Comparison of ENCODE assay signal across 8 cellular contexts in the genomic region with DNA sequence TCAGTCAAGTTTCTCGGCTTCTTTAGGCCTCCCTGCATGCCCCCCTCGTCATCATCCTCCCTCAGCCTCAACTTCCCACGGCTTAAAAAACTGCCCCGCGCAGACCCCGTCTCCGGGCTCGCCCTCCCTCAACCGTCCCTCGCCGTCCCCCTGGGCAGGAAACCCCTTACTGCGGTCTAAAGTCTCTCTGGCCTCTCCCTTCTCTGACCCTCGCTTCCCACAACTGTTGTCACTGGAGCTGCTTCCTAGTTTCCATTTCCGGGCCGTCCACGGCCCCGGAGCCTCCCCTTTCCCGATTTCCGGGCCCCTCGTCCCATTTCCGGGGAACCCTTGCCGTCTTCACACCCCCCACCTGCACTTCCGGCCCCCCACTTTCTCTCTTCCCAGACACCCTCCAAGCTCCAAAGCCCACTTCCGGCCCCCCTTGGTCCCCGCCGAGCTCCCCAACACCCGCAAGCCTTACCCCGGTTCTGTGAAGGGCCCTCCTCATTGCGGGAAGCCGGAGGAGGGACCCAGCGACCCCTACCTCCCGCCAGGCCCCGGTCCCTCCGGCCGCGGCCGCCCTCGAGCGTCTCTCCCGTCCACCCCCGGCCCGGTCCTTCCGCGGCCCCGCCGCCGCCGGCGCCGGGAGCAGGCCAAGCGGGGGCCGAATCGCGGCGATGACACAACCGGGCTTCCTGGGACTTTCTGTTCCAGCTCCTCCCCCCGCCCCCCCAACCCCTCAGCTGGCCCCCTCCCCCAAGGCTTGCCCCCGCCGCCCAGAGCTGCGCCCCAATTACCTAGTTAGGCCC. TPM values are rescaled to one million over a fixed set of nuclear protein-coding genes. Genes with fewer than 3 reads are reported as not detected.
DNase-seq lines count a peak whose midpoint lies in the region; ATAC-seq, FAIRE-seq and TF ChIP-seq lines count a peak whose summit lies in the region.

No MANE protein-coding gene starts in this region.

- H4K20me1 ChIP-seq in DND-41 (ENCODE audit: insufficient read depth, low read length): peaks cover 16% of the 10 kb centered on the region; the same call in 1 of the 2 replicates

- H3K4me2 ChIP-seq in DND-41 (ENCODE audit: insufficient read depth, low read length): peak overlapping the region; percentile 92

- H2AFZ ChIP-seq in DND-41 (ENCODE audit: low read depth, low read length): peak overlapping the region; percentile 89

- ATAC-seq in DND-41 (ENCODE audit: insufficient read depth, low read depth) (peak; percentile 29), GM21529 (IDR thresholded peaks at IDR 0.05; ENCODE audit: unreplicated experiment) (peak; percentile 27), SK-N-SH treated with all-trans-retinoic acid at 6 μM for 48 hours (peak; percentile 49)

- H3K4me3 Mint-ChIP-seq in progenitor cell of endocrine pancreas (ENCODE audit: low read depth): peak overlapping the region; percentile 99

- H3K27me3 ChIP-seq in DND-41 (ENCODE audit: insufficient read depth, low read length, poor library complexity) (no peaks in the 10 kb centered on the region), left ventricle myocardium inferior (ENCODE audit: low read depth) (no peaks in the 10 kb centered on the region)

- H3K36me3 Mint-ChIP-seq in progenitor cell of endocrine pancreas (ENCODE audit: insufficient read depth): peaks cover 9% of the 10 kb centered on the region

- TF ChIP-seq CTCF in DND-41 (IDR thresholded peaks at IDR 0.05; ENCODE audit: borderline replicate concordance, extremely low read depth, low read length, poor library complexity, severe bottlenecking) (no peak), left ventricle myocardium inferior (IDR thresholded peaks at IDR 0.05; ENCODE audit: borderline replicate concordance) (no peak), progenitor cell of endocrine pancreas (IDR thresholded peaks at IDR 0.05; ENCODE audit: unreplicated experiment) (no peak)

- H3K36me3 ChIP-seq in DND-41 (ENCODE audit: insufficient read depth, low read length): peaks cover 12% of the 10 kb centered on the region
- no peaks in the 10 kb centered on the region for H3K36me3 ChIP-seq in left ventricle myocardium inferior

- H3K9me3 Mint-ChIP-seq in progenitor cell of endocrine pancreas (ENCODE audit: low read depth): no peaks in the 10 kb centered on the region

- H3K4me3 ChIP-seq in DND-41 (ENCODE audit: low read depth in 1 of 2, low read length in 2 of 2) (peak overlapping the region; percentile 72 to 85), left ventricle myocardium inferior (peak overlapping the region; percentile 83)

- H3K27ac ChIP-seq in DND-41 (ENCODE audit: low read length) (peak overlapping the region; percentile 93), adipose tissue (ENCODE audit: low read depth, low read length) (peak overlapping the region; percentile 98), left ventricle myocardium inferior (replicated peaks) (peak overlapping the region; percentile 99)

- H3K4me1 Mint-ChIP-seq in progenitor cell of endocrine pancreas (ENCODE audit: low read depth): peaks cover 14% of the 10 kb centered on the region

- peak overlapping the region; percentile 92 for H3K9ac ChIP-seq in DND-41 (ENCODE audit: low read depth, low read length)

- DNase-seq in DND-41 (peak; percentile 75), HuH-7.5 (ENCODE audit: low spot score) (peak; percentile 58), left ventricle myocardium inferior (peak; percentile 70), progenitor cell of endocrine pancreas (ENCODE audit: low spot score, unreplicated experiment) (no peak), urothelium cell line (ENCODE audit: low spot score) (peak; percentile 63)

- WGBS in adipose tissue, 3 donors: 0 to 1% (median 1%) methylated on average over 56 to 60 of the region's 60 CpGs

- H3K27me3 Mint-ChIP-seq in progenitor cell of endocrine pancreas: no peaks in the 10 kb centered on the region

- H3K4me1 ChIP-seq in DND-41 (ENCODE audit: insufficient read depth, low read length) (peaks cover 46% of the 10 kb centered on the region), left ventricle myocardium inferior (peaks cover 63% of the 10 kb centered on the region)

- peaks cover 82% of the 10 kb centered on the region for H3K79me2 ChIP-seq in DND-41 (ENCODE audit: insufficient read depth, low read length)

- H3K9me3 ChIP-seq in DND-41 (ENCODE audit: insufficient read depth, low read length, severe bottlenecking) (no peaks in the 10 kb centered on the region), left ventricle myocardium inferior (replicated peaks) (no peaks in the 10 kb centered on the region)

- no peak for FAIRE-seq in urothelium cell line (lab: Jason Lieb, UNC)

- peak overlapping the region; percentile 99 for H3K27ac Mint-ChIP-seq in progenitor cell of endocrine pancreas

- intact Hi-C loops in left ventricle myocardium inferior (cut with micrococcal nuclease): no loop called here

TF ChIP-seq in SK-N-SH treated with all-trans-retinoic acid at 6 μM for 48 hours, 23 proteins besides CTCF, POLR2A, EP300 and RAD21:
- TF ChIP-seq SNAI2 (CRISPR knock-in tag; IDR thresholded peaks at IDR 0.05) (no peak), ISL1 (CRISPR knock-in tag; IDR thresholded peaks at IDR 0.05) (no peak), RARB (CRISPR knock-in tag; IDR thresholded peaks at IDR 0.05) (no peak), ZNF565 (CRISPR knock-in tag; conservative IDR thresholded peaks at IDR 0.05; ENCODE audit: low read depth) (no peak), OSR1 (CRISPR knock-in tag; IDR thresholded peaks at IDR 0.05) (no peak), ZFP30 (CRISPR knock-in tag; IDR thresholded peaks at IDR 0.05) (no peak)

RNA-seq across cellular contexts. Expression of gene TRIP12, which starts 0.5 kb away (rescaled TPM):
- 10 to 100 TPM; 17.8 to 41.2 (median 32.8) TPM for polyA plus RNA-seq in adipose tissue
- total RNA-seq in left ventricle myocardium inferior: 194 TPM
- 228 TPM in 2 replicates for total RNA-seq in progenitor cell of endocrine pancreas

RNA-seq across cellular contexts. Expression of gene FBXO36, which starts 1.0 kb away (rescaled TPM):
- 1 to 10 TPM in 2 of 3 donors, under 1 TPM in 1; 0.83 to 1.6 (median 1.6) TPM for polyA plus RNA-seq in adipose tissue
- total RNA-seq in left ventricle myocardium inferior (0.58 TPM), progenitor cell of endocrine pancreas (3.9 and 4.0 TPM in 2 replicates)
